In the genomic region with DNA sequence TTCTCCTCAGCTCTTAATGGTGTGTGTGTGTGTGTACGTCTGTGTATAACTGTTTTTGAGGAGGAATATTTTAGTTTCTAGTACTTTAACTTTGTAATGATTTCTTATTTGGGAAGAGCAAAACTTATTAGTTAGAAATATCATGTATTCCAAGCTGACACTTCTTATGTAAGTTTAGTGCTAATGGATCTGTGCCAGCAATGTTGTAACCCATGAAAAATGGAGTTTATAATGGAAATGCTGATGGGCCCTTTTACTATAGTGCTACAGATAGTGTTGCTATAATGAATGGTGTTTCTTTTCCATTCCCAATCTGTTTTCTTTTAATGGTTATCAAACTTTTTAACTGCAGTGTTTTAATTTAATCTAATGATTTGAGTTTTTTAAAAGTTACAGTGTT, we compare ENCODE assay signal across 26 cellular contexts. TPM values are rescaled to one million over a fixed set of nuclear protein-coding genes. Genes with fewer than 3 reads are reported as not detected.
DNase-seq lines count a peak whose midpoint lies in the region; ATAC-seq and TF ChIP-seq lines count a peak whose summit lies in the region.
"Had no signal": no experiment of that assay in that cellular context is flagged by ENCODE, and none has a peak within 500 bp of the region (broad histone marks: within the 10 kb centered on the region; RNA-seq: fewer than 3 reads in every experiment).

No MANE protein-coding gene starts in this region.

- H3K4me3 Mint-ChIP-seq in activated naive CD8-positive, alpha-beta T cell treated with anti-CD3 and anti-CD28 coated beads, Interleukin-2, amount 50 U/mL, for 24 hours: no peak overlapping the region
- H3K4me3 Mint-ChIP-seq: activated CD8-positive, alpha-beta T cell treated with anti-CD3 and anti-CD28 coated beads for 36 hours; activated naive CD8-positive, alpha-beta T cell treated with anti-CD3 and anti-CD28 coated beads for 36 hours; endodermal cell; IgD-negative memory B cell; naive B cell had no signal

- H3K4me1 Mint-ChIP-seq in activated naive CD8-positive, alpha-beta T cell treated with anti-CD3 and anti-CD28 coated beads, Interleukin-2, amount 50 U/mL, for 24 hours: no peaks in the 10 kb centered on the region
- H3K4me1 Mint-ChIP-seq: activated naive CD8-positive, alpha-beta T cell treated with anti-CD3 and anti-CD28 coated beads for 36 hours; IgD-negative memory B cell; naive B cell had no signal

- no peak for ATAC-seq in activated naive CD8-positive, alpha-beta T cell treated with anti-CD3 and anti-CD28 coated beads, Interleukin-2, amount 50 U/mL, for 24 hours
- ATAC-seq: activated CD8-positive, alpha-beta T cell treated with anti-CD3 and anti-CD28 coated beads for 36 hours had no signal

- H3K36me3 ChIP-seq in suprapubic skin: peaks cover 33% of the 10 kb centered on the region
- H3K36me3 ChIP-seq: upper lobe of right lung had no signal

- H3K27ac ChIP-seq in suprapubic skin: no peak overlapping the region
- H3K27ac ChIP-seq: C4-2B, esophagus squamous epithelium, SJCRH30, upper lobe of right lung had no signal

- H3K27me3 ChIP-seq in suprapubic skin: no peaks in the 10 kb centered on the region
- H3K27me3 ChIP-seq: esophagus squamous epithelium, SJCRH30, upper lobe of right lung had no signal

- H3K4me3 ChIP-seq in AG09309 (ENCODE audit: control insufficient read depth, low read depth, low read length): no peak overlapping the region
- H3K4me3 ChIP-seq in choroid plexus epithelial cell (ENCODE audit: low read depth, low read length): no peak overlapping the region
- H3K4me3 ChIP-seq in suprapubic skin: no peak overlapping the region
- H3K4me3 ChIP-seq: esophagus squamous epithelium, SJCRH30, upper lobe of right lung had no signal

- in situ Hi-C loops in GM13977 (cut with MboI; ENCODE audit: low pct_unique_long_range_greater_than_20kb, low sequenced_read_pairs, unreplicated experiment): no loop called here

- no peaks in the 10 kb centered on the region for H3K4me1 ChIP-seq in suprapubic skin
- H3K4me1 ChIP-seq: esophagus squamous epithelium, SJCRH30, upper lobe of right lung had no signal

- peaks cover 21% of the 10 kb centered on the region for H3K36me3 Mint-ChIP-seq in activated naive CD8-positive, alpha-beta T cell treated with anti-CD3 and anti-CD28 coated beads, Interleukin-2, amount 50 U/mL, for 24 hours (ENCODE audit: low read depth)

- no peaks in the 10 kb centered on the region for H3K27me3 Mint-ChIP-seq in activated naive CD8-positive, alpha-beta T cell treated with anti-CD3 and anti-CD28 coated beads, Interleukin-2, amount 50 U/mL, for 24 hours
- H3K27me3 Mint-ChIP-seq: activated CD8-positive, alpha-beta T cell treated with anti-CD3 and anti-CD28 coated beads for 36 hours; activated naive CD8-positive, alpha-beta T cell treated with anti-CD3 and anti-CD28 coated beads for 36 hours; IgD-negative memory B cell; naive B cell had no signal

- no peak for TF ChIP-seq EP300 in suprapubic skin (IDR thresholded peaks at IDR 0.05)

- no peak for TF ChIP-seq POLR2A in suprapubic skin (IDR thresholded peaks at IDR 0.05)

- 93% methylated on average over 1 of the region's 1 CpG for WGBS in suprapubic skin

- TF ChIP-seq CTCF in AG09309 (IDR thresholded peaks at IDR 0.05; ENCODE audit: control insufficient read depth, insufficient read depth, low read depth, low read length, missing control alignments) (no peak), choroid plexus epithelial cell (conservative IDR thresholded peaks at IDR 0.05; ENCODE audit: low read depth, low read length) (no peak), suprapubic skin (IDR thresholded peaks at IDR 0.05) (no peak), GM13977 (IDR thresholded peaks at IDR 0.05; ENCODE audit: extremely low read depth, insufficient read depth, missing control alignments) (no peak)

- DNase-seq in AG09309 (ENCODE audit: low read depth) (peak; percentile 13), NCI-H226 (peak; percentile 53), choroid plexus epithelial cell (ENCODE audit: low read depth) (peak; percentile 73), left kidney (ENCODE audit: low read depth, low spot score) (peak; percentile 3), suprapubic skin (ENCODE audit: low spot score in 2 of 2) (no peak), cerebellar cortex (ENCODE audit: low spot score) (no peak), GM13977 (ENCODE audit: low spot score) (no peak)
- DNase-seq in activated naive CD8-positive, alpha-beta T cell treated with anti-CD3 and anti-CD28 coated beads, Interleukin-2, amount 50 U/mL, for 24 hours: no peak
- DNase-seq: activated CD4-positive, CD25-positive, alpha-beta regulatory T cell treated with anti-CD3 and anti-CD28 coated beads, Interleukin-2, amount 50 U/mL, for 72 hours; activated CD8-positive, alpha-beta T cell treated with anti-CD3 and anti-CD28 coated beads for 36 hours; activated naive CD8-positive, alpha-beta T cell treated with anti-CD3 and anti-CD28 coated beads for 36 hours; Calu3; endodermal cell; esophagus squamous epithelium; naive B cell; NCI-H1105; NCI-H2029; NCI-H345; nucleus accumbens; SJCRH30; stimulated activated CD8-positive, alpha-beta memory T cell treated with anti-CD3 and anti-CD28 coated beads, Interleukin-4, amount 100 ng/mL, for 48 hours; upper lobe of right lung had no signal

- no peaks in the 10 kb centered on the region for H3K9me3 Mint-ChIP-seq in activated naive CD8-positive, alpha-beta T cell treated with anti-CD3 and anti-CD28 coated beads, Interleukin-2, amount 50 U/mL, for 24 hours
- H3K9me3 Mint-ChIP-seq: activated CD8-positive, alpha-beta T cell treated with anti-CD3 and anti-CD28 coated beads for 36 hours; activated naive CD8-positive, alpha-beta T cell treated with anti-CD3 and anti-CD28 coated beads for 36 hours; endodermal cell; IgD-negative memory B cell; naive B cell had no signal

- no peaks in the 10 kb centered on the region for H3K9me3 ChIP-seq in suprapubic skin
- H3K9me3 ChIP-seq: esophagus squamous epithelium, SJCRH30, upper lobe of right lung had no signal

- H3K27ac Mint-ChIP-seq in activated naive CD8-positive, alpha-beta T cell treated with anti-CD3 and anti-CD28 coated beads, Interleukin-2, amount 50 U/mL, for 24 hours: no peak overlapping the region
- H3K27ac Mint-ChIP-seq: activated CD8-positive, alpha-beta T cell treated with anti-CD3 and anti-CD28 coated beads for 36 hours; activated naive CD8-positive, alpha-beta T cell treated with anti-CD3 and anti-CD28 coated beads for 36 hours; endodermal cell; IgD-negative memory B cell; naive B cell had no signal

RNA-seq across cellular contexts. Expression of a gene that starts 49.8 kb away (rescaled TPM):
- 10 to 100 TPM in 2 of 4 donors, 1 to 10 TPM in 2; 6.6 to 19.7 (median 10.9) TPM for total RNA-seq in suprapubic skin
- total RNA-seq: activated CD8-positive, alpha-beta T cell treated with anti-CD3 and anti-CD28 coated beads for 36 hours; activated naive CD8-positive, alpha-beta T cell treated with anti-CD3 and anti-CD28 coated beads for 36 hours; subcutaneous adipose tissue; T-helper 1 cell treated with Interleukin-12 subunit alpha and Interleukin-12 subunit beta and Interleukin-4 antibody, amounts not matched to agents 30 ng/mL and 1 ng/mL, for 36 hours; upper lobe of right lung had no signal

Comparison
In these comparisons a context has a peak if more than half of its experiments do, and no peak if none do; other contexts are left out.
1. DNase-seq: peak in AG09309 (single experiment), NCI-H226 (single experiment), choroid plexus epithelial cell (single experiment) and left kidney (single experiment); none in suprapubic skin (0 of 2), cerebellar cortex (single experiment), GM13977 (single experiment) and activated naive CD8-positive, alpha-beta T cell treated with anti-CD3 and anti-CD28 coated beads, Interleukin-2, amount 50 U/mL, for 24 hours (single experiment).